ENCODE assay signal across 25 cellular contexts in genomic region chr12:63400318-63400717, GRCh38.
"Had no signal": no experiment of that assay in that cellular context is flagged by ENCODE, and none has a peak within 500 bp of the region (broad histone marks: within the 10 kb centered on the region; RNA-seq: fewer than 3 reads in every experiment).

No MANE protein-coding gene starts in this region.

- H3K9me3 ChIP-seq: ascending aorta, esophagus squamous epithelium, gastrocnemius medialis, sigmoid colon had no signal

- H3K27ac ChIP-seq: ascending aorta, brain microvascular endothelial cell, esophagus squamous epithelium, gastrocnemius medialis, neural progenitor cell, sigmoid colon, WERI-Rb-1 had no signal

- H3K27me3 ChIP-seq: ascending aorta, brain microvascular endothelial cell, esophagus squamous epithelium, gastrocnemius medialis, neural progenitor cell, sigmoid colon had no signal

- H3K27me3 Mint-ChIP-seq: activated CD4-positive, alpha-beta T cell treated with anti-CD3 and anti-CD28 coated beads, Interleukin-2, amount 10 ng/mL, durations not matched to agents 7 days and 5 days; central memory CD8-positive, alpha-beta T cell; naive B cell; stimulated activated naive B cell treated with anti-CD40 and anti-IgM and Interleukin-4, amounts not matched to agents 10 μg/mL and 1 μg/mL and 100 μg/mL, for 72 hours had no signal

- H3K4me1 ChIP-seq: ascending aorta, esophagus squamous epithelium, gastrocnemius medialis, neural progenitor cell, sigmoid colon had no signal

- H3K4me1 Mint-ChIP-seq: activated CD4-positive, alpha-beta T cell treated with anti-CD3 and anti-CD28 coated beads, Interleukin-2, amount 10 ng/mL, durations not matched to agents 7 days and 5 days; central memory CD8-positive, alpha-beta T cell; naive B cell; neural progenitor cell; stimulated activated naive B cell treated with anti-CD40 and anti-IgM and Interleukin-4, amounts not matched to agents 10 μg/mL and 1 μg/mL and 100 μg/mL, for 72 hours had no signal

- H3K4me3 Mint-ChIP-seq: activated CD4-positive, alpha-beta T cell treated with anti-CD3 and anti-CD28 coated beads, Interleukin-2, amount 10 ng/mL, durations not matched to agents 7 days and 5 days; activated CD8-positive, alpha-beta T cell treated with anti-CD3 and anti-CD28 coated beads, Interleukin-2, amount 10 ng/mL, durations not matched to agents 7 days and 5 days; central memory CD8-positive, alpha-beta T cell; naive B cell; neural progenitor cell; stimulated activated naive B cell treated with anti-CD40 and anti-IgM and Interleukin-4, amounts not matched to agents 10 μg/mL and 1 μg/mL and 100 μg/mL, for 72 hours had no signal

- H3K4me2 ChIP-seq: neural progenitor cell, smooth muscle cell had no signal

- H3K9ac ChIP-seq: neural progenitor cell had no signal

- H3K4me3 ChIP-seq: ascending aorta, esophagus squamous epithelium, gastrocnemius medialis, neural progenitor cell, sigmoid colon, smooth muscle cell had no signal

- H3K36me3 ChIP-seq: ascending aorta, brain microvascular endothelial cell, esophagus squamous epithelium, gastrocnemius medialis, neural progenitor cell, sigmoid colon, WERI-Rb-1 had no signal

- H3K36me3 Mint-ChIP-seq: activated naive CD4-positive, alpha-beta T cell treated with anti-CD3 and anti-CD28 coated beads, Interleukin-2, amount 50 U/mL, for 72 hours; naive B cell; neural progenitor cell; stimulated activated naive B cell treated with anti-CD40 and anti-IgM and Interleukin-4, amounts not matched to agents 10 μg/mL and 1 μg/mL and 100 μg/mL, for 72 hours had no signal

- H3K27ac Mint-ChIP-seq: activated CD4-positive, alpha-beta T cell treated with anti-CD3 and anti-CD28 coated beads, Interleukin-2, amount 10 ng/mL, durations not matched to agents 7 days and 5 days; activated CD8-positive, alpha-beta T cell treated with anti-CD3 and anti-CD28 coated beads, Interleukin-2, amount 10 ng/mL, durations not matched to agents 7 days and 5 days; activated naive CD4-positive, alpha-beta T cell treated with anti-CD3 and anti-CD28 coated beads, Interleukin-2, amount 50 U/mL, for 72 hours; naive B cell; neural progenitor cell; stimulated activated naive B cell treated with anti-CD40 and anti-IgM and Interleukin-4, amounts not matched to agents 10 μg/mL and 1 μg/mL and 100 μg/mL, for 72 hours had no signal

- ATAC-seq: activated CD8-positive, alpha-beta T cell treated with anti-CD3 and anti-CD28 coated beads, Interleukin-2, amount 10 ng/mL, durations not matched to agents 7 days and 5 days; activated naive CD4-positive, alpha-beta T cell treated with anti-CD3 and anti-CD28 coated beads, Interleukin-2, amount 50 U/mL, for 72 hours; gastrocnemius medialis; left cardiac atrium had no signal

- FAIRE-seq: colon had no signal

- DNase-seq: activated CD4-positive, alpha-beta T cell treated with anti-CD3 and anti-CD28 coated beads, Interleukin-2, amount 10 ng/mL, durations not matched to agents 7 days and 5 days; activated CD4-positive, CD25-positive, alpha-beta regulatory T cell treated with anti-CD3 and anti-CD28 coated beads, Interleukin-2, amount 50 U/mL, for 72 hours; activated CD8-positive, alpha-beta T cell treated with anti-CD3 and anti-CD28 coated beads, Interleukin-2, amount 10 ng/mL, durations not matched to agents 7 days and 5 days; activated gamma-delta T cell treated with Interleukin-2 at 50 U/mL for 16 hours; activated T-cell treated with anti-CD3 and anti-CD28 coated beads, Interleukin-2, amount 50 U/mL, for 1 hour; effector memory CD4-positive, alpha-beta T cell; esophagus squamous epithelium; gastrocnemius medialis; head of caudate nucleus; islet precursor cell; left cardiac atrium; mesendoderm; naive B cell; posterior cingulate gyrus; sigmoid colon; stimulated activated CD4-positive, alpha-beta T cell treated with anti-CD3 and anti-CD28 coated beads, Interleukin-15, amount 100 ng/mL, for 24 hours; stimulated activated naive B cell treated with anti-CD40 and anti-IgM and Interleukin-4, amounts not matched to agents 10 μg/mL and 1 μg/mL and 100 μg/mL, for 72 hours; WERI-Rb-1 had no signal

- H2AFZ ChIP-seq: neural progenitor cell had no signal
